Comparison of ENCODE assay signal across 8 cellular contexts in the genomic region with DNA sequence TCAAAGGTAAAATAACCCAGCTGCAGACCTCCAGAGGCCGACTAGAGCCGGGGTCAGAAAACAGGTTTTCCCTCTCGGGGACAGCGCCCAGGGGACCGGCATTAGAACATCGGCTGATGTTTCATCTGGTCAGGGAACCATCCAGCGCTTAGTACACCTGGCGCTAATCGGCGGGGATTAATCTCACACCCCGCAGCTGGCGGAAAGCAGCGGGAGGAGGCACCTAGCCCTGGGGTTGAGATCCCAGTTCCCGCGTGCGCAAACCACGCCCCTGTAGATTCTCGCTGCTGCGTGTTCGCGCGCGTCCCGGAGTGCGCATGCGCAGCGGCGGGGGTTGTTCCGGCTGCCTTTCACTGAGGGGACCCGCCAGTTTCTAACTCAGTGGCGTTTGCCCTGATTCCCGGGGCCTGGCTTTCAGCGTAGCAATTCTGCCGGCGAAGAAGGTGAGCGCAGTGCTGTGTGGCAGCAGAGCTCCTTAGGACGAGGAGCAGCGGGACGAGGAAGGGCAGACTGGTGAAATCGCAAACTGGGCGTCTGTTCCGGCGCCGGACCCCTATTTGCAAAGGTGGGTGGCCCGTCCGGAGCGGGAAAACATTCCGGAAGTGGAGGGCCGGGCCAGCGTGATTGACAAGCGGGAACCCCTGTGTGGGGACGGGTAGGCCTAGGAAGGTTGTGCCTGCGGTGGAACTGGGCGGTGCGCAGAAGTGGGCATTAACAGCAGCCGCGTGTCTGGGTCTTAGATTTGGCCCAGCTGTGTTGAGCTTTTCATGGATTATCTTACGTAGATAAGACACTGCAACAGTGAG. TPM values are rescaled to one million over a fixed set of nuclear protein-coding genes. Genes with fewer than 3 reads are reported as not detected.
DNase-seq lines count a peak whose midpoint lies in the region; ATAC-seq and TF ChIP-seq lines count a peak whose summit lies in the region.
"Not testable (repeated sequence)": the region's sequence is repeated elsewhere in the genome, so short reads cannot be mapped to it uniquely, and the experiment has no call there.

A gene (plus strand): TSS at position 334 of the 806 bp plus-strand sequence. CDS start 4,534 bp downstream, outside the sequence.

- not testable (repeated sequence) for TF ChIP-seq CTCF in OCI-LY1 (IDR thresholded peaks at IDR 0.05; ENCODE audit: low read length)
- TF ChIP-seq CTCF in mucosa of descending colon (IDR thresholded peaks at IDR 0.05) = peak; percentile 7

- ATAC-seq in GM21515 (IDR thresholded peaks at IDR 0.05; ENCODE audit: unreplicated experiment) (peak; percentile 91), mucosa of descending colon (peak; percentile 94)

- not testable (repeated sequence) for H3K27me3 ChIP-seq in HUES64 (ENCODE audit: insufficient read depth, low read length); OCI-LY1 (ENCODE audit: insufficient read depth, low read length)

- peak within 1 kb of the TSS; percentile 85 for H3K4me3 ChIP-seq in HUES64 (ENCODE audit: low read length)
- peak within 1 kb of the TSS; percentile 74 for H3K4me3 ChIP-seq in OCI-LY1 (ENCODE audit: low read depth, low read length, poor library complexity, severe bottlenecking)
- H3K4me3 ChIP-seq in mucosa of descending colon = peak within 1 kb of the TSS; percentile 27

- not testable (repeated sequence) for H3K9me2 ChIP-seq in OCI-LY1 (ENCODE audit: low read depth, low read length)

- H3K9ac ChIP-seq in HUES64 (ENCODE audit: low read depth, low read length) (peak within 1 kb of the TSS; percentile 94), OCI-LY1 (ENCODE audit: low read length) (peak within 1 kb of the TSS; percentile 85)

- under 1% methylated on average over 58 of the region's 58 CpGs for WGBS in HUES64

- DNase-seq in D341Med (ENCODE audit: low spot score) = peak; percentile 91
- DNase-seq in activated CD8-positive, alpha-beta memory T cell treated with anti-CD3 and anti-CD28 coated beads, Interleukin-2, amount 50 U/mL, for 4 hours = peak; percentile 94
- peak; percentile 95 for DNase-seq in epidermal melanocyte (ENCODE audit: insufficient read length, low spot score)
- peak; percentile 92 to 95 (median 94) for DNase-seq in mucosa of descending colon
- peak; percentile 83 for DNase-seq in stimulated activated CD8-positive, alpha-beta memory T cell treated with anti-CD3 and anti-CD28 coated beads, Interleukin-4, amount 100 ng/mL, for 1 hour (ENCODE audit: low read depth in 2 of 2, low spot score in 1 of 2)

- not testable (repeated sequence) for H3K36me3 ChIP-seq in HUES64 (ENCODE audit: insufficient read depth, low read length); OCI-LY1 (ENCODE audit: insufficient read depth, low read length); mucosa of descending colon (ENCODE audit: low read depth)

- peaks cover 27% of the 10 kb centered on the region for H3K79me2 ChIP-seq in OCI-LY1 (ENCODE audit: insufficient read depth, low read length)

- intact Hi-C loops in mucosa of descending colon (cut with DNase I, micrococcal nuclease) = not testable (repeated sequence)

- H3K27ac ChIP-seq in HUES64 (ENCODE audit: low read depth, low read length) = peak within 1 kb of the TSS; percentile 90
- H3K27ac ChIP-seq in OCI-LY1 (ENCODE audit: low read depth, low read length, poor library complexity, severe bottlenecking) = peak within 1 kb of the TSS; percentile 85

- H3F3A ChIP-seq in OCI-LY1 (ENCODE audit: insufficient read depth, low read length) = not testable (repeated sequence)

- H3K9me3 ChIP-seq in HUES64 (ENCODE audit: insufficient read depth, low read depth, low read length); OCI-LY1 (ENCODE audit: low read length); mucosa of descending colon: not testable (repeated sequence)

- H2AFZ ChIP-seq in OCI-LY1 (ENCODE audit: low read length) = not testable (repeated sequence)

- H3K4me2 ChIP-seq in OCI-LY1 (ENCODE audit: low read length) = peak within 1 kb of the TSS; percentile 99

- not testable (repeated sequence) for H4K20me1 ChIP-seq in OCI-LY1 (ENCODE audit: insufficient read depth, low read length)

- not testable (repeated sequence) for H3K4me1 ChIP-seq in HUES64 (ENCODE audit: insufficient read depth, low read length); mucosa of descending colon (ENCODE audit: low read depth)
- H3K4me1 ChIP-seq in OCI-LY1 (ENCODE audit: insufficient read depth, low read length, severe bottlenecking) = peaks cover 23% of the 10 kb centered on the region

RNA-seq across cellular contexts. Expression of the gene that starts here (rescaled TPM):
- 53.9 TPM for polyA plus RNA-seq in HUES64 (2013, experiment 1 of 2)
- polyA plus RNA-seq in HUES64 (2013, experiment 2 of 2) = 52.3 TPM
- total RNA-seq in mucosa of descending colon = 10 to 100 TPM; 36.3 to 49.7 (median 37.1) TPM

Comparison
In these comparisons a context has a peak if more than half of its experiments do, and no peak if none do; other contexts are left out.
1. Peak in every context shown above with its lines: DNase-seq, ATAC-seq, H3K4me3 ChIP-seq and H3K27ac ChIP-seq.
2. H3K4me3 ChIP-seq: peak in every context shown above with its lines; median percentile 85 in HUES64; 74 in OCI-LY1; 27 in mucosa of descending colon.